22 cellular contexts compared by ENCODE assay signal in genomic region chr3:117695871-117696270, GRCh38.
"Had no signal": no experiment of that assay in that cellular context is flagged by ENCODE, and none has a peak within 500 bp of the region (broad histone marks: within the 10 kb centered on the region; RNA-seq: fewer than 3 reads in every experiment).

No MANE protein-coding gene starts in this region.

- H3K9me3 Mint-ChIP-seq: nephron progenitor cell had no signal

- DNase-seq: dermis blood vessel endothelial cell; effector memory CD4-positive, alpha-beta T cell; erythroblast; left ventricle myocardium superior; lower lobe of right lung; naive thymus-derived CD8-positive, alpha-beta T cell; nephron progenitor cell; right lobe of liver; small intestine; stimulated activated CD4-positive, alpha-beta T cell treated with anti-CD3 and anti-CD28 coated beads, Interleukin-15, amount 100 ng/mL, for 24 hours; stimulated activated CD4-positive, alpha-beta T cell treated with anti-CD3 and anti-CD28 coated beads, Interleukin-2, amount 100 ng/mL, for 48 hours; stimulated activated naive B cell treated with anti-CD40 and anti-IgM and Interleukin-4, amounts not matched to agents 10 μg/mL and 1 μg/mL and 100 μg/mL, for 72 hours; transverse colon had no signal

- H3K27me3 Mint-ChIP-seq: progenitor cell of endocrine pancreas; stimulated activated naive B cell treated with anti-CD40 and anti-IgM and Interleukin-4, amounts not matched to agents 10 μg/mL and 1 μg/mL and 100 μg/mL, for 72 hours; stimulated activated naive CD8-positive, alpha-beta T cell treated with anti-CD3 and anti-CD28 coated beads, Interleukin-15, Interleukin-2, amounts not matched to agents 100 ng/mL and 50 ng/mL, for 24 hours had no signal

- H3K4me3 ChIP-seq: coronary artery, lower lobe of right lung, right lobe of liver, suprapubic skin, transverse colon, vagina had no signal

- ATAC-seq: left ventricle myocardium superior; naive thymus-derived CD8-positive, alpha-beta T cell; right lobe of liver; stimulated activated naive B cell treated with anti-CD40 and anti-IgM and Interleukin-4, amounts not matched to agents 10 μg/mL and 1 μg/mL and 100 μg/mL, for 72 hours had no signal

- H3K27ac ChIP-seq: coronary artery, lower lobe of right lung, neutrophil, parathyroid adenoma, right lobe of liver, suprapubic skin, transverse colon, vagina had no signal

- H3K9ac ChIP-seq: parathyroid adenoma had no signal

- H3K4me1 Mint-ChIP-seq: naive thymus-derived CD8-positive, alpha-beta T cell; stimulated activated naive B cell treated with anti-CD40 and anti-IgM and Interleukin-4, amounts not matched to agents 10 μg/mL and 1 μg/mL and 100 μg/mL, for 72 hours had no signal

- H3K4me3 Mint-ChIP-seq: naive thymus-derived CD8-positive, alpha-beta T cell; nephron progenitor cell; stimulated activated naive B cell treated with anti-CD40 and anti-IgM and Interleukin-4, amounts not matched to agents 10 μg/mL and 1 μg/mL and 100 μg/mL, for 72 hours; stimulated activated naive CD8-positive, alpha-beta T cell treated with anti-CD3 and anti-CD28 coated beads, Interleukin-15, Interleukin-2, amounts not matched to agents 100 ng/mL and 50 ng/mL, for 24 hours had no signal

- H3K9me3 ChIP-seq: lower lobe of right lung, neutrophil, right lobe of liver, suprapubic skin, transverse colon, vagina had no signal

- H3K79me2 ChIP-seq: parathyroid adenoma had no signal

- H3K36me3 Mint-ChIP-seq: naive thymus-derived CD8-positive, alpha-beta T cell; stimulated activated naive B cell treated with anti-CD40 and anti-IgM and Interleukin-4, amounts not matched to agents 10 μg/mL and 1 μg/mL and 100 μg/mL, for 72 hours had no signal

- H3K36me3 ChIP-seq: lower lobe of right lung, neutrophil, right lobe of liver, suprapubic skin, transverse colon, vagina had no signal

- H3K27ac Mint-ChIP-seq: naive thymus-derived CD8-positive, alpha-beta T cell; progenitor cell of endocrine pancreas; stimulated activated naive B cell treated with anti-CD40 and anti-IgM and Interleukin-4, amounts not matched to agents 10 μg/mL and 1 μg/mL and 100 μg/mL, for 72 hours; stimulated activated naive CD8-positive, alpha-beta T cell treated with anti-CD3 and anti-CD28 coated beads, Interleukin-15, Interleukin-2, amounts not matched to agents 100 ng/mL and 50 ng/mL, for 24 hours had no signal

- H3K4me1 ChIP-seq: parathyroid adenoma, right lobe of liver, suprapubic skin, transverse colon, vagina had no signal

- FAIRE-seq: endometrium, keratinocyte, small intestine had no signal

- H3K27me3 ChIP-seq: neutrophil, right lobe of liver, suprapubic skin, transverse colon, vagina had no signal

- H2AFZ ChIP-seq: parathyroid adenoma had no signal
